In the genomic region with DNA sequence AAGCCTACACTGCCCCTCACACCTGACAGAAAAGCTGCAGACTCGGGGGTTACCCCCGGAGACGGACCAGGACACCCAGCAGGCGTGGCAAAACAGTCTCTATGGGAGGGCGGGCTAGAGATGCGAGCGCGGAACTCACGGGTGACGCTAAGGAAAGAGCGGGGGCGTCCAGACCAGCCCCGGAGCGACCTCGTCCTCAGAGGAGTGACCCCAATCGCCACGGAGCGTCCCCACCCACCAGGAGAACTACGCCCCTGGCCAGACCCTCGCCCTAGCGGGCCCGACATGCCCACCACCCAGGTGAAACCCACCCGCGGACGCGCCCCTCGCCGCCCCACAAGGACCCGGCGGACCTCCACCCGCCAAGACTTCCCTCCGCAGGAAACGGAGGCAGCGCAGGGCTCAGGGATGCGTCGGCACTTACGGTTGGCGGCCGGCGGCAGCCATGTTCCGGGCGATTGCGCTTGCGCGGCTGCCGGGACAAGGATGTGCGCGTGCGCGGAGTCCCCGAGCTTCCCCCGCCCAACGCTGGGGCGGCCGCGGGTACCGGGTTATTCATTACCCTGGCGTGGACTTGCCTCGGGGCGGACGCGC, we compare ENCODE assay signal across 8 cellular contexts. TPM values are rescaled to one million over a fixed set of nuclear protein-coding genes. Genes with fewer than 3 reads are reported as not detected.
DNase-seq lines count a peak whose midpoint lies in the region; ATAC-seq and TF ChIP-seq lines count a peak whose summit lies in the region.

A gene (minus strand): TSS at position 462 of the 594 bp plus-strand sequence. CDS start 21,286 bp downstream, outside the sequence.

- H3K9me2 ChIP-seq in Loucy (replicated peaks; ENCODE audit: low read depth, low read length), result no peaks in the 10 kb centered on the region

- peaks cover 28% of the 10 kb centered on the region for H3K4me1 Mint-ChIP-seq in Calu3 (ENCODE audit: low read depth, unreplicated experiment)
- H3K4me1 Mint-ChIP-seq in activated naive CD8-positive, alpha-beta T cell treated with anti-CD3 and anti-CD28 coated beads for 36 hours, result peaks cover 13% of the 10 kb centered on the region

- TF ChIP-seq POLR2A in ovary (IDR thresholded peaks at IDR 0.05), result no peak

- H3K27ac ChIP-seq in ovary (peak within 1 kb of the TSS; percentile 31 to 40), thoracic aorta (peak within 1 kb of the TSS; percentile 69 to 77)

- peaks cover 20% of the 10 kb centered on the region for H3K4me1 ChIP-seq in Loucy (ENCODE audit: insufficient read depth, low read length, poor library complexity, severe bottlenecking)
- H3K4me1 ChIP-seq in ovary (ENCODE audit: insufficient read depth), result peaks cover 9% of the 10 kb centered on the region
- H3K4me1 ChIP-seq in thoracic aorta (ENCODE audit: control insufficient read depth in 1 of 2, low read depth in 2 of 2), result peaks cover 9 to 30% of the 10 kb centered on the region in 2 donors

- WGBS in ovary, 3 donors, result 0 to 1% (median 1%) methylated on average over 61 to 62 of the region's 62 CpGs

- H3F3A ChIP-seq in Loucy (ENCODE audit: low read depth), result no peaks in the 10 kb centered on the region

- H3K9me3 Mint-ChIP-seq in Calu3 (ENCODE audit: low read depth, unreplicated experiment), result peaks cover 13% of the 10 kb centered on the region
- peaks cover 20% of the 10 kb centered on the region for H3K9me3 Mint-ChIP-seq in activated naive CD8-positive, alpha-beta T cell treated with anti-CD3 and anti-CD28 coated beads for 36 hours

- peak within 1 kb of the TSS; percentile 95 for H2AFZ ChIP-seq in Loucy (ENCODE audit: low read length)

- peak; percentile 97 for DNase-seq in Calu3
- peak; percentile 15 for DNase-seq in SKM-1 treated with dmso at 0.1 percent for 144 hours (lab: John Stamatoyannopoulos, UW; ENCODE audit: unreplicated experiment)
- peak; percentile 94 for DNase-seq in activated naive CD8-positive, alpha-beta T cell treated with anti-CD3 and anti-CD28 coated beads for 36 hours
- DNase-seq in Right ventricle myocardium inferior (ENCODE audit: missing footprints), result peak; percentile 92
- peak; percentile 79 to 93 (median 89) for DNase-seq in ovary
- DNase-seq in thoracic aorta (ENCODE audit: low spot score), result peak; percentile 41

- TF ChIP-seq CTCF in Calu3 (IDR thresholded peaks at IDR 0.05; ENCODE audit: unreplicated experiment), result no peak
- no peak for TF ChIP-seq CTCF in Loucy (conservative IDR thresholded peaks at IDR 0.05; ENCODE audit: low read length)
- no peak for TF ChIP-seq CTCF in ovary (IDR thresholded peaks at IDR 0.05)
- TF ChIP-seq CTCF in thoracic aorta (IDR thresholded peaks at IDR 0.05), result peak; percentile 20

- intact Hi-C loops in Calu3 (cut with micrococcal nuclease; ENCODE audit: unreplicated experiment), result loop anchor here (5.0 kb wide), 1 partner anchor 403 kb away; a partner anchor contains a TSS
- intact Hi-C loops in Right ventricle myocardium inferior (cut with DNase I), result loop anchor here (5.0 to 10.0 kb wide), 2 partner anchors 403 to 1046 kb away; a partner anchor contains a TSS
- intact Hi-C loops in ovary (cut with DNase I), result loop anchor here (10.0 kb wide), 4 partner anchors 126 to 1046 kb away; a partner anchor contains a TSS

- H3K27me3 ChIP-seq in Loucy (ENCODE audit: insufficient read depth, low read length, poor library complexity, severe bottlenecking) (no peaks in the 10 kb centered on the region), ovary (no peaks in the 10 kb centered on the region), thoracic aorta (replicated peaks; ENCODE audit: insufficient read depth) (no peaks in the 10 kb centered on the region)

- H3K9me3 ChIP-seq in Loucy (ENCODE audit: insufficient read depth, low read depth, low read length) (peaks cover 8% of the 10 kb centered on the region; the same call in 1 of the 2 replicates), ovary (peaks cover 0 to 16% of the 10 kb centered on the region in 2 donors), thoracic aorta (peaks cover 12% of the 10 kb centered on the region)

- BruUV-seq in Calu3 (replicated peaks; lab: Mats Ljungman, UMichigan), result no TSS peak

- peak within 1 kb of the TSS; percentile 84 for H3K4me3 Mint-ChIP-seq in Calu3 (ENCODE audit: low read depth, unreplicated experiment)
- peak within 1 kb of the TSS; percentile 85 for H3K4me3 Mint-ChIP-seq in activated naive CD8-positive, alpha-beta T cell treated with anti-CD3 and anti-CD28 coated beads for 36 hours

- no peaks in the 10 kb centered on the region for H3K27me3 Mint-ChIP-seq in Calu3 (ENCODE audit: unreplicated experiment)
- no peaks in the 10 kb centered on the region for H3K27me3 Mint-ChIP-seq in activated naive CD8-positive, alpha-beta T cell treated with anti-CD3 and anti-CD28 coated beads for 36 hours

- CTCF ChIA-PET in Calu3 (lab: Charles Lee), result interaction anchor here (0.9 to 1.0 kb wide), 2 partner anchors 8 to 212 kb away, joined by 3 to 4 read pairs; a partner anchor contains a TSS

- peak within 1 kb of the TSS; percentile 74 for H3K4me2 ChIP-seq in Loucy (ENCODE audit: low read depth, low read length, poor library complexity, severe bottlenecking)

- peak within 1 kb of the TSS; percentile 83 for H3K27ac Mint-ChIP-seq in Calu3 (ENCODE audit: unreplicated experiment)
- peak within 1 kb of the TSS; percentile 90 for H3K27ac Mint-ChIP-seq in activated naive CD8-positive, alpha-beta T cell treated with anti-CD3 and anti-CD28 coated beads for 36 hours

- H3K36me3 ChIP-seq in Loucy (ENCODE audit: insufficient read depth, low read length) (no peaks in the 10 kb centered on the region), ovary (no peaks in the 10 kb centered on the region), thoracic aorta (no peaks in the 10 kb centered on the region)

- TF ChIP-seq EP300 in ovary (IDR thresholded peaks at IDR 0.05), result no peak

- ATAC-seq in GM21737 (IDR thresholded peaks at IDR 0.05; ENCODE audit: unreplicated experiment), result peak; percentile 71
- peak; percentile 62 for ATAC-seq in Right ventricle myocardium inferior
- ATAC-seq in thoracic aorta (ENCODE audit: insufficient number of reproducible peaks, low FRiP score, low read depth), result no peak

- peaks cover 37% of the 10 kb centered on the region for H3K79me2 ChIP-seq in Loucy (ENCODE audit: insufficient read depth, low read length)

- H3K36me3 Mint-ChIP-seq in Calu3 (ENCODE audit: insufficient read depth, unreplicated experiment), result peaks cover 50% of the 10 kb centered on the region
- peaks cover 34% of the 10 kb centered on the region for H3K36me3 Mint-ChIP-seq in activated naive CD8-positive, alpha-beta T cell treated with anti-CD3 and anti-CD28 coated beads for 36 hours

- peak within 1 kb of the TSS; percentile 92 for H3K4me3 ChIP-seq in Loucy (ENCODE audit: low read length, poor library complexity, severe bottlenecking)
- peak within 1 kb of the TSS; percentile 94 for H3K4me3 ChIP-seq in ovary
- H3K4me3 ChIP-seq in thoracic aorta, result peak within 1 kb of the TSS; percentile 96

- peak within 1 kb of the TSS; percentile 90 for H3K9ac ChIP-seq in Loucy (ENCODE audit: low read depth, low read length, poor library complexity, severe bottlenecking)

- H4K20me1 ChIP-seq in Loucy (ENCODE audit: insufficient read depth, low read length, poor library complexity, severe bottlenecking), result no peaks in the 10 kb centered on the region

RNA-seq across cellular contexts. Expression of the gene that starts here (rescaled TPM):
- total RNA-seq in Calu3 (2022) (9.5 and 11.2 TPM in 2 replicates), Right ventricle myocardium inferior (7.0 TPM), ovary (10 to 100 TPM in 5 of 7 donors, 1 to 10 TPM in 2; 5.6 to 16.9 (median 13.5) TPM), thoracic aorta (10 to 100 TPM in 1 of 2 donors, 1 to 10 TPM in 1; 6.8 to 10.6 TPM)
- 1 to 10 TPM; 6.8 to 8.1 TPM for total RNA-seq in activated naive CD8-positive, alpha-beta T cell treated with anti-CD3 and anti-CD28 coated beads for 36 hours
- 10 to 100 TPM in 1 of 2 donors, 1 to 10 TPM in 1; 7.3 to 14.9 TPM for polyA plus RNA-seq in ovary

Comparison
In these comparisons a context has a peak if more than half of its experiments do, and no peak if none do; other contexts are left out.
1. DNase-seq: peak in every context shown above with its lines; median percentile 97 in Calu3; 94 in activated naive CD8-positive, alpha-beta T cell treated with anti-CD3 and anti-CD28 coated beads for 36 hours; 92 in Right ventricle myocardium inferior; 89 in ovary; 41 in thoracic aorta; 15 in SKM-1 treated with dmso at 0.1 percent for 144 hours.